Comparison of ENCODE assay signal across 31 cellular contexts in the genomic region with DNA sequence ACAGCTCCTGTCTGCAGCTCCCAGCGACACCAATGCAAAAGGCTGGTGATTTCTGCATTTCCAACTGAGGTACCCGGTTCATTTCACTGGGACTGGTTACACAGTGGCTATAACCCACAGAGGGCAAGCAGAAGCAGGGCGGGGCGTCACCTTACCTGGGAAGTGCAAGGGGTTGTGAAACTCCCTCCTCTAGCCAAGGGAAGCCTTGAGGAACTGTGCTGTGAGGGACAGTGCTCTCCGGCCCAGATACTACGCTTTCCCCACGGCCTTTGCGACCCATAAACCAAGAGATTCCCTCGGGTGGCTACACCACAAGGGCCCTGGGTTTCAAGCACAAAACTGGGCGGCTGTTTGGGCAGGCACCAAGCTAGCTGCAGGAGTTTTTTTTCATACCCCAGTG.
"Had no signal": no experiment of that assay in that cellular context is flagged by ENCODE, and none has a peak within 500 bp of the region (broad histone marks: within the 10 kb centered on the region; RNA-seq: fewer than 3 reads in every experiment).

No MANE protein-coding gene starts in this region.

- H3K36me3 Mint-ChIP-seq: immature natural killer cell had no signal

- H3K27ac Mint-ChIP-seq: activated CD4-positive, alpha-beta memory T cell treated with anti-CD3 and anti-CD28 coated beads for 36 hours; activated CD4-positive, alpha-beta T cell treated with anti-CD3 and anti-CD28 coated beads, Interleukin-2, amount 10 ng/mL, durations not matched to agents 24 days and 14 days; activated naive CD4-positive, alpha-beta T cell treated with anti-CD3 and anti-CD28 coated beads, Interleukin-2, amount 10 ng/mL, durations not matched to agents 7 days and 5 days; activated naive CD8-positive, alpha-beta T cell treated with anti-CD3 and anti-CD28 coated beads, Interleukin-2, amount 10 ng/mL, durations not matched to agents 7 days and 5 days; activated T-cell treated with anti-CD3 and anti-CD28 coated beads, Interleukin-2, amount 50 U/mL, for 24 hours; immature natural killer cell; nephron progenitor cell; T-helper 1 cell treated with Interleukin-12 subunit alpha and Interleukin-12 subunit beta and Interleukin-4 antibody, amounts not matched to agents 30 μg/mL and 1 μg/mL, for 36 hours had no signal

- H3K27me3 ChIP-seq: ascending aorta, brain microvascular endothelial cell, left lung, sigmoid colon, suprapubic skin, tibial artery had no signal

- H3K9me3 ChIP-seq: left lung, lower lobe of right lung, psoas muscle, sigmoid colon, suprapubic skin, tibial artery had no signal

- H3K4me1 ChIP-seq: lower lobe of right lung had no signal

- H2AFZ ChIP-seq: parathyroid adenoma had no signal

- H3K4me1 Mint-ChIP-seq: nephron progenitor cell had no signal

- H3K9ac ChIP-seq: parathyroid adenoma had no signal

- H3K4me3 Mint-ChIP-seq: activated CD4-positive, alpha-beta memory T cell treated with anti-CD3 and anti-CD28 coated beads for 36 hours; activated CD4-positive, alpha-beta T cell treated with anti-CD3 and anti-CD28 coated beads, Interleukin-2, amount 10 ng/mL, durations not matched to agents 24 days and 14 days; activated naive CD4-positive, alpha-beta T cell treated with anti-CD3 and anti-CD28 coated beads, Interleukin-2, amount 10 ng/mL, durations not matched to agents 7 days and 5 days; activated naive CD8-positive, alpha-beta T cell treated with anti-CD3 and anti-CD28 coated beads, Interleukin-2, amount 10 ng/mL, durations not matched to agents 7 days and 5 days; activated T-cell treated with anti-CD3 and anti-CD28 coated beads, Interleukin-2, amount 50 U/mL, for 24 hours; immature natural killer cell; nephron progenitor cell; T-helper 1 cell treated with Interleukin-12 subunit alpha and Interleukin-12 subunit beta and Interleukin-4 antibody, amounts not matched to agents 30 μg/mL and 1 μg/mL, for 36 hours had no signal

- ATAC-seq: activated CD4-positive, CD25-positive, alpha-beta regulatory T cell treated with anti-CD3 and anti-CD28 coated beads, Interleukin-2, amount 50 U/mL, for 24 hours; esophagus mucosa; left lung; psoas muscle had no signal

- H3K4me3 ChIP-seq: ascending aorta, left lung, lower lobe of right lung, psoas muscle, sigmoid colon, suprapubic skin, tibial artery had no signal

- H3K27me3 Mint-ChIP-seq: activated CD4-positive, alpha-beta memory T cell treated with anti-CD3 and anti-CD28 coated beads for 36 hours; activated CD4-positive, alpha-beta T cell treated with anti-CD3 and anti-CD28 coated beads, Interleukin-2, amount 10 ng/mL, durations not matched to agents 24 days and 14 days; activated naive CD4-positive, alpha-beta T cell treated with anti-CD3 and anti-CD28 coated beads, Interleukin-2, amount 10 ng/mL, durations not matched to agents 7 days and 5 days; activated naive CD8-positive, alpha-beta T cell treated with anti-CD3 and anti-CD28 coated beads, Interleukin-2, amount 10 ng/mL, durations not matched to agents 7 days and 5 days; activated T-cell treated with anti-CD3 and anti-CD28 coated beads, Interleukin-2, amount 50 U/mL, for 24 hours had no signal

- DNase-seq: activated CD4-positive, alpha-beta memory T cell treated with anti-CD3 and anti-CD28 coated beads for 36 hours; activated CD4-positive, alpha-beta T cell treated with anti-CD3 and anti-CD28 coated beads, Interleukin-2, amount 10 ng/mL, durations not matched to agents 24 days and 14 days; activated CD8-positive, alpha-beta memory T cell treated with anti-CD3 and anti-CD28 coated beads, Interleukin-2, amount 50 U/mL, for 4 hours; activated gamma-delta T cell; activated naive CD4-positive, alpha-beta T cell treated with anti-CD3 and anti-CD28 coated beads, Interleukin-2, amount 10 ng/mL, durations not matched to agents 7 days and 5 days; activated naive CD8-positive, alpha-beta T cell treated with anti-CD3 and anti-CD28 coated beads, Interleukin-2, amount 10 ng/mL, durations not matched to agents 7 days and 5 days; activated T-cell treated with anti-CD3 and anti-CD28 coated beads, Interleukin-2, amount 50 U/mL, for 24 hours; head of caudate nucleus; hippocampal formation; immature natural killer cell; lower lobe of right lung; mesendoderm; nephron progenitor cell; nucleus accumbens; psoas muscle; sigmoid colon; small intestine; stimulated activated CD4-positive, alpha-beta T cell treated with anti-CD3 and anti-CD28 coated beads, Interleukin-4, amount 100 ng/mL, for 4 hours; stimulated activated CD8-positive, alpha-beta memory T cell treated with anti-CD3 and anti-CD28 coated beads, Interleukin-4, amount 100 ng/mL, for 48 hours; stimulated activated naive CD4-positive, alpha-beta T cell; T-helper 9 cell; tibial artery; WERI-Rb-1 had no signal

- H3K27ac ChIP-seq: ascending aorta, brain microvascular endothelial cell, left lung, lower lobe of right lung, parathyroid adenoma, psoas muscle, sigmoid colon, suprapubic skin, tibial artery, WERI-Rb-1 had no signal

- H3K36me3 ChIP-seq: ascending aorta, brain microvascular endothelial cell, left lung, lower lobe of right lung, sigmoid colon, suprapubic skin, tibial artery, WERI-Rb-1 had no signal

- H3K79me2 ChIP-seq: parathyroid adenoma had no signal
